In the genomic region with DNA sequence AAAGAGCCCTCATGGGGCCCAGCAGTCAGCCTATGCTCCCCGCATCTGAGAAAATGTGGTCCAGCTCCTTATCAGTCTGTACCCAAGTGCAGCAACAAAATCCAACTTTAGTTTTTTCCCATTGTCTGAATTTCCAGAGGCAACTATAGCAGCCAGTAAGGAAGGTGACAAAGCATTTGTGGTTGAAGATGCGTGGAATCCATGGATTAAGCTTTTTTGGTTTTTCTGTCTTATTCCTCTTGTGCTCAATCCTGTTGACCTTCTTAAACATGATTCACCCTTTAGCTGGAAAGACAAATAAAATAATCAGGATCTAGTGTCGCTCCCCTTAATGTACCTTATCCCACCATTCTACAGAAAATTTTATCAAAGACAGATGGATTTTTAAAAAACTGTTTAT, we compare ENCODE assay signal across 18 cellular contexts. TPM values are rescaled to one million over a fixed set of nuclear protein-coding genes. Genes with fewer than 3 reads are reported as not detected.
A peak's percentile ranks its signal among the peaks of the same experiment; 100 is the strongest.
DNase-seq lines count a peak whose midpoint lies in the region; ATAC-seq and TF ChIP-seq lines count a peak whose summit lies in the region.
"Had no signal": no experiment of that assay in that cellular context is flagged by ENCODE, and none has a peak within 500 bp of the region (broad histone marks: within the 10 kb centered on the region; RNA-seq: fewer than 3 reads in every experiment).

No MANE protein-coding gene starts in this region.

- DNase-seq in A172 (ENCODE audit: low spot score) (peak; percentile 4), HCEC 1CT (peak; percentile 37), adipocyte (ENCODE audit: low read depth) (peak; percentile 17), foreskin keratinocyte (no peak), suprapubic skin (ENCODE audit: low spot score in 2 of 2) (no peak), Peyer's patch (no peak)
- DNase-seq: Caco-2, Kasumi-1, NCI-H1417, NCI-H1930, NCI-H774, SHP77 treated with DMSO at 0.1 percent for 48 hours had no signal

- 94% methylated on average over 3 of the region's 3 CpGs for WGBS in suprapubic skin

- no peak for TF ChIP-seq POLR2A in suprapubic skin (IDR thresholded peaks at IDR 0.05)
- no peak for TF ChIP-seq POLR2A in Peyer's patch (IDR thresholded peaks at IDR 0.05)

- no peak for TF ChIP-seq EP300 in suprapubic skin (IDR thresholded peaks at IDR 0.05)

- no peaks in the 10 kb centered on the region for H3K36me3 ChIP-seq in adipocyte (ENCODE audit: control insufficient read depth, insufficient read depth, low read length, severe bottlenecking)
- no peaks in the 10 kb centered on the region for H3K36me3 ChIP-seq in suprapubic skin
- H3K36me3 ChIP-seq in Peyer's patch: no peaks in the 10 kb centered on the region

- H3K4me3 ChIP-seq in adipocyte (ENCODE audit: low read length) (no peak overlapping the region), suprapubic skin (no peak overlapping the region), Peyer's patch (no peak overlapping the region)

- H3K9me3 ChIP-seq in adipocyte (ENCODE audit: control insufficient read depth, low read length) (no peaks in the 10 kb centered on the region), suprapubic skin (no peaks in the 10 kb centered on the region), Peyer's patch (no peaks in the 10 kb centered on the region)
- H3K9me3 ChIP-seq: Caco-2 had no signal

- TF ChIP-seq CTCF in foreskin keratinocyte (conservative IDR thresholded peaks at IDR 0.05) (no peak), suprapubic skin (IDR thresholded peaks at IDR 0.05) (no peak), Peyer's patch (IDR thresholded peaks at IDR 0.05) (no peak)

- ATAC-seq in foreskin keratinocyte: no peak
- ATAC-seq in HG02571 (IDR thresholded peaks at IDR 0.05; ENCODE audit: unreplicated experiment): no peak
- no peak for ATAC-seq in HG03565 (IDR thresholded peaks at IDR 0.05; ENCODE audit: unreplicated experiment)
- ATAC-seq: HepG2 had no signal

- peak overlapping the region; percentile 22 for H3K27ac ChIP-seq in foreskin keratinocyte
- no peak overlapping the region for H3K27ac ChIP-seq in suprapubic skin
- H3K27ac ChIP-seq in Peyer's patch: no peak overlapping the region

- no peaks in the 10 kb centered on the region for H3K27me3 ChIP-seq in adipocyte (replicated peaks; ENCODE audit: control insufficient read depth, insufficient read depth, low read length)
- H3K27me3 ChIP-seq in foreskin keratinocyte: no peaks in the 10 kb centered on the region
- no peaks in the 10 kb centered on the region for H3K27me3 ChIP-seq in suprapubic skin
- no peaks in the 10 kb centered on the region for H3K27me3 ChIP-seq in Peyer's patch

- no peak overlapping the region for H3K9ac ChIP-seq in adipocyte (ENCODE audit: low read length)

- peaks cover 14% of the 10 kb centered on the region for H3K4me1 ChIP-seq in adipocyte (ENCODE audit: control insufficient read depth, insufficient read depth, low read length)
- H3K4me1 ChIP-seq in foreskin keratinocyte: peaks cover 6% of the 10 kb centered on the region
- H3K4me1 ChIP-seq in suprapubic skin: no peaks in the 10 kb centered on the region
- H3K4me1 ChIP-seq in Peyer's patch: no peaks in the 10 kb centered on the region
- H3K4me1 ChIP-seq: Caco-2 had no signal

RNA-seq across cellular contexts. Expression of a gene that starts 14.3 kb away (rescaled TPM):
- not detected in 2 replicates for total RNA-seq in A172 (2014; rRNA removed; shearing (Covaris generic))
- total RNA-seq in foreskin keratinocyte: not detected in 2 replicates
- polyA plus RNA-seq in foreskin keratinocyte: not detected in 2 replicates
- total RNA-seq in suprapubic skin: not detected
- total RNA-seq in Peyer's patch: not detected
- total RNA-seq: Caco-2, G401, H1, HepG2, NCI-H460 had no signal
- polyA plus RNA-seq: H1, HepG2 had no signal

Comparison
In these comparisons a context has a peak if more than half of its experiments do, and no peak if none do; other contexts are left out.
1. DNase-seq: peak in A172 (single experiment), HCEC 1CT (single experiment) and adipocyte (single experiment); none in foreskin keratinocyte (0 of 2), suprapubic skin (0 of 2) and Peyer's patch (0 of 3).